1 cellular context compared by ENCODE assay signal in genomic region chr16:57150682-57151330, GRCh38.
TF ChIP-seq lines count a peak whose summit lies in the region.

No MANE protein-coding gene starts in this region.

TF ChIP-seq in H1, 55 proteins besides CTCF, POLR2A, EP300 and RAD21:
- no peak for TF ChIP-seq TAF7 (optimal IDR thresholded peaks at IDR 0.05; ENCODE audit: borderline replicate concordance, low read depth, low read length)
- no peak for TF ChIP-seq JUN (IDR thresholded peaks at IDR 0.05; ENCODE audit: low read depth, low read length)
- TF ChIP-seq TAF1 (IDR thresholded peaks at IDR 0.05; ENCODE audit: low read depth, low read length), result no peak
- TF ChIP-seq HDAC6 (IDR thresholded peaks at IDR 0.05; ENCODE audit: low read depth, low read length), result no peak
- no peak for TF ChIP-seq SP2 (IDR thresholded peaks at IDR 0.05; ENCODE audit: low read length)
- TF ChIP-seq CREB1 (IDR thresholded peaks at IDR 0.05), result no peak
- no peak for TF ChIP-seq POU5F1 (IDR thresholded peaks at IDR 0.05; ENCODE audit: low read depth, low read length)
- TF ChIP-seq BCL11A (IDR thresholded peaks at IDR 0.05; ENCODE audit: low read depth in 2 of 2, low read length in 2 of 2), result no peak
